ENCODE assay signal across 7 cellular contexts in the genomic region with DNA sequence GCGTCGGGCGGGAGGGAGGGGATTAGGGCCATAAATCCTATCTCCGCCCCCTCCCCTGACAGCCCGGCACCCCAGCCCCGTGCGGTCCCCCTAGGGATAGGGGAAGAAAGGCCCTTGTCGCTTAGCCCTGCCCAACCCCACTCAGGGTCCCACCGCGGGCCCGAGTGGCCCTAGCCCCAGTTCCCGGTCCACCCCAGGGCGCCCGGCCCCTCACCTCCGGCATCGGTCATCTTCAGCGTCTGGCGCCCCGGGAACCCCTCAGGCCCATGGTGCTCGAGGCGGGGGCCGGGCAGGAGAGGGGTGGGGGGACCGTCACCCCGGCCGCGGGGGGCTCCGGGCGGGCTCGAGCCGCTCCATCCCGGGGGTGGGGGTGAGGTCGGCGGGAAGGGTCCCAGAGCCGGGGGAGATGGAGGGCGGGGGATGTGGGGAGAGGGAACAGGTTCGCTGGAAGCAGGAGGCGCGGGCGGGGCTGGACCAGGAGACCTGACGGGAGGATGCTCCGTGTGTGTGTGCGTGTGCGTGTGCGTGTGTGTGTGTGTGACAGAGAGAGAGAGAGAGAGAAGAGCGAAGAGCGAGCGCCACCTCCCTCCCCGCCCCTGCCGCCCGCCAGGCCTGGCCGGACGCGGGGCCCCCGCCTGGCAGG. TPM values are rescaled to one million over a fixed set of nuclear protein-coding genes. Genes with fewer than 3 reads are reported as not detected.
DNase-seq lines count a peak whose midpoint lies in the region; ATAC-seq and TF ChIP-seq lines count a peak whose summit lies in the region.

No MANE protein-coding gene starts in this region.

- TF ChIP-seq EP300 in tibial nerve (IDR thresholded peaks at IDR 0.05) = no peak

- in situ Hi-C loops in astrocyte of the cerebellum (cut with HindIII; ENCODE audit: low sequenced_read_pairs) = no loop called here

- DNase-seq in GM12865 (ENCODE audit: low read depth) (peak; percentile 60), NT2/D1 (ENCODE audit: low read depth, low spot score) (no peak), astrocyte of the cerebellum (ENCODE audit: low read depth) (no peak), iris pigment epithelial cell (ENCODE audit: low read depth) (peak; percentile 61), tibial nerve (ENCODE audit: low spot score in 2 of 2) (no peak)

- H3K36me3 ChIP-seq in NT2/D1 (ENCODE audit: insufficient read depth, insufficient read length, low read length) (peaks cover 13% of the 10 kb centered on the region), tibial nerve (peaks cover 0 to 5% (median 0%) of the 10 kb centered on the region in 3 donors)

- H3K4me1 ChIP-seq in NT2/D1 (ENCODE audit: insufficient read depth, insufficient read length) = peaks cover 39% of the 10 kb centered on the region
- H3K4me1 ChIP-seq in tibial nerve = peaks cover 0 to 48% (median 20%) of the 10 kb centered on the region in 4 donors

- H3K9me3 ChIP-seq in NT2/D1 (ENCODE audit: insufficient read depth, low read length) (no peaks in the 10 kb centered on the region), tibial nerve (no peaks in the 10 kb centered on the region)

- H3K27me3 ChIP-seq in NT2/D1 (ENCODE audit: insufficient read depth, insufficient read length) (peaks cover 16% of the 10 kb centered on the region), tibial nerve (peaks cover 0 to 41% of the 10 kb centered on the region in 2 donors)

- no peak overlapping the region for H3K27ac ChIP-seq in tibial nerve

- H3K4me3 ChIP-seq in GM12865 (ENCODE audit: low read depth, low read length) (peak overlapping the region; percentile 23), NT2/D1 (ENCODE audit: insufficient read length, low read depth) (peak overlapping the region; percentile 44), astrocyte of the cerebellum (ENCODE audit: low read depth, low read length) (peak overlapping the region; percentile 62), tibial nerve (peak overlapping the region; percentile 14 to 55 (median 40))

- H3K9ac ChIP-seq in NT2/D1 (ENCODE audit: insufficient read length, low read depth) = peak overlapping the region; percentile 79

- no peak for ATAC-seq in HG02571 (IDR thresholded peaks at IDR 0.05; ENCODE audit: unreplicated experiment)
- no peak for ATAC-seq in HG03342 (IDR thresholded peaks at IDR 0.05; ENCODE audit: unreplicated experiment)

- TF ChIP-seq POLR2A in tibial nerve (IDR thresholded peaks at IDR 0.05) = no peak

- no peak for TF ChIP-seq CTCF in GM12865 (IDR thresholded peaks at IDR 0.05; ENCODE audit: insufficient read depth, low read depth, low read length, missing control alignments)
- no peak for TF ChIP-seq CTCF in astrocyte of the cerebellum (IDR thresholded peaks at IDR 0.05; ENCODE audit: low read depth, low read length, missing control alignments)
- TF ChIP-seq CTCF in tibial nerve (IDR thresholded peaks at IDR 0.05) = no peak

- 1 to 2% methylated on average over 38 to 39 of the region's 54 CpGs for WGBS in tibial nerve, 2 donors

RNA-seq across cellular contexts. Expression of gene SAMD14, which starts 0.5 kb away (rescaled TPM):
- total RNA-seq in tibial nerve = 1 to 10 TPM in 2 of 4 donors, under 1 TPM in 2; 0.63 to 1.5 (median 1.1) TPM

RNA-seq across cellular contexts. Expression of gene PPP1R9B, which starts 21.1 kb away (rescaled TPM):
- total RNA-seq in tibial nerve = 10 to 100 TPM; 28.4 to 54.9 (median 36.9) TPM

RNA-seq across cellular contexts. Expression of gene PDK2, which starts 34.3 kb away (rescaled TPM):
- 10 to 100 TPM; 37.9 to 77.7 (median 49.8) TPM for total RNA-seq in tibial nerve

RNA-seq across cellular contexts. Expression of gene SGCA, which starts 36.4 kb away (rescaled TPM):
- 1 to 10 TPM; 1.8 to 7.8 (median 4.9) TPM for total RNA-seq in tibial nerve

Comparison
In these comparisons a context has a peak if more than half of its experiments do, and no peak if none do; other contexts are left out.
1. DNase-seq: peak in GM12865 (single experiment) and iris pigment epithelial cell (single experiment); none in NT2/D1 (single experiment), astrocyte of the cerebellum (single experiment) and tibial nerve (0 of 2).
2. Peak in every context shown above with its lines, with median percentiles within 50 percentile points of each other: H3K4me3 ChIP-seq.